9 cellular contexts compared by ENCODE assay signal in genomic region chr19:4130635-4131438, GRCh38. TPM values are rescaled to one million over a fixed set of nuclear protein-coding genes. Genes with fewer than 3 reads are reported as not detected.
DNase-seq lines count a peak whose midpoint lies in the region; ATAC-seq and TF ChIP-seq lines count a peak whose summit lies in the region.
"Had no signal": no experiment of that assay in that cellular context is flagged by ENCODE, and none has a peak within 500 bp of the region (broad histone marks: within the 10 kb centered on the region; RNA-seq: fewer than 3 reads in every experiment).

No MANE protein-coding gene starts in this region.

- H3K36me3 ChIP-seq in colonic mucosa, result no peaks in the 10 kb centered on the region
- H3K36me3 ChIP-seq in muscle layer of duodenum (ENCODE audit: control insufficient read depth in 1 of 2, insufficient read depth in 2 of 2, low read length in 2 of 2), result no peaks in the 10 kb centered on the region

- H3K27me3 ChIP-seq in colonic mucosa, result no peaks in the 10 kb centered on the region
- no peaks in the 10 kb centered on the region for H3K27me3 ChIP-seq in muscle layer of duodenum (ENCODE audit: low read depth, low read length)

- H3K4me1 ChIP-seq in colonic mucosa (peaks cover 3% of the 10 kb centered on the region), muscle layer of duodenum (ENCODE audit: control insufficient read depth in 1 of 2, insufficient read depth in 2 of 2, low read length in 2 of 2) (no peaks in the 10 kb centered on the region)

- intact Hi-C loops in colonic mucosa (cut with DNase I), result loop anchor here (10.0 kb wide), 1 partner anchor 146 kb away; the partner anchor contains the start of gene EEF2
- intact Hi-C loops in Right ventricle myocardium inferior (cut with DNase I), result no loop called here

- H3K27ac ChIP-seq in colonic mucosa, result peak overlapping the region; percentile 82
- peak overlapping the region; percentile 19 for H3K27ac ChIP-seq in muscle layer of duodenum (ENCODE audit: low read length)

- peak overlapping the region in 1 of 2 donors; percentile 57 for H3K9ac ChIP-seq in colonic mucosa (ENCODE audit: low read depth in 2 of 2, low read length in 2 of 2)

- no peaks in the 10 kb centered on the region for H3K9me3 ChIP-seq in colonic mucosa
- no peaks in the 10 kb centered on the region for H3K9me3 ChIP-seq in muscle layer of duodenum (ENCODE audit: control insufficient read depth in 1 of 2, low read length in 2 of 2)

- DNase-seq in AG20443 (ENCODE audit: low spot score) (peak; percentile 63), LoVo (ENCODE audit: low spot score) (peak; percentile 49), colonic mucosa (no peak), Right ventricle myocardium inferior (ENCODE audit: missing footprints) (no peak), NOMO-1 (lab: John Stamatoyannopoulos, UW; ENCODE audit: unreplicated experiment in 2 of 2) (no peak)
- no peak for DNase-seq in stimulated activated naive CD4-positive, alpha-beta T cell (lab: John Stamatoyannopoulos, UW)
- DNase-seq: DND-41 had no signal

- no peak for TF ChIP-seq CTCF in colonic mucosa (IDR thresholded peaks at IDR 0.05)

- no peak for ATAC-seq in Right ventricle myocardium inferior
- ATAC-seq in HG02798 (IDR thresholded peaks at IDR 0.05; ENCODE audit: poor library complexity, unreplicated experiment), result no peak

- H3K4me3 ChIP-seq in colonic mucosa, result no peak overlapping the region
- no peak overlapping the region for H3K4me3 ChIP-seq in muscle layer of duodenum (ENCODE audit: low read depth in 1 of 2, low read length in 2 of 2)

RNA-seq across cellular contexts. Expression of gene MAP2K2, which starts 6.9 kb away (rescaled TPM):
- total RNA-seq in colonic mucosa, result 100 to 1,000 TPM; 211 to 260 TPM
- 138 TPM for total RNA-seq in Right ventricle myocardium inferior

RNA-seq across cellular contexts. Expression of gene CREB3L3, which starts 22.6 kb away (rescaled TPM):
- 1 to 10 TPM; 1.1 to 9.9 TPM for total RNA-seq in colonic mucosa
- not detected for total RNA-seq in Right ventricle myocardium inferior

RNA-seq across cellular contexts. Expression of gene SIRT6, which starts 51.5 kb away (rescaled TPM):
- total RNA-seq in colonic mucosa (100 to 1,000 TPM in 1 of 2 donors, 10 to 100 TPM in 1; 83.9 to 120 TPM), Right ventricle myocardium inferior (10.4 TPM)

RNA-seq across cellular contexts. Expression of gene ANKRD24, which starts 51.7 kb away (rescaled TPM):
- total RNA-seq in colonic mucosa (1 to 10 TPM in 1 of 2 donors, under 1 TPM in 1; 0.35 to 1.8 TPM), Right ventricle myocardium inferior (0.19 TPM)

Comparison
In these comparisons a context has a peak if more than half of its experiments do, and no peak if none do; other contexts are left out.
1. DNase-seq: peak in AG20443 (single experiment) and LoVo (single experiment); none in colonic mucosa (single experiment), Right ventricle myocardium inferior (single experiment), stimulated activated naive CD4-positive, alpha-beta T cell (0 of 6) and NOMO-1 (0 of 2).